Comparison of ENCODE assay signal across 20 cellular contexts in genomic region chrX:123361371-123361770, GRCh38.
DNase-seq lines count a peak whose midpoint lies in the region; ATAC-seq and TF ChIP-seq lines count a peak whose summit lies in the region.
"Had no signal": no experiment of that assay in that cellular context is flagged by ENCODE, and none has a peak within 500 bp of the region (broad histone marks: within the 10 kb centered on the region; RNA-seq: fewer than 3 reads in every experiment).

No MANE protein-coding gene starts in this region.

- no peak overlapping the region for H3K27ac ChIP-seq in GM23338 (ENCODE audit: low read depth)
- H3K27ac ChIP-seq in lower lobe of right lung, result no peak overlapping the region

- intact Hi-C loops in lower lobe of right lung (cut with DNase I), result no loop called here

- no peak overlapping the region for H3K4me2 ChIP-seq in GM23338

- H3K36me3 ChIP-seq in GM23338 (ENCODE audit: insufficient read depth), result no peaks in the 10 kb centered on the region
- no peaks in the 10 kb centered on the region for H3K36me3 ChIP-seq in lower lobe of right lung

- no peaks in the 10 kb centered on the region for H3K9me2 ChIP-seq in GM23338 (ENCODE audit: insufficient read depth)

- no peaks in the 10 kb centered on the region for H3K9me3 Mint-ChIP-seq in GM23338
- no peaks in the 10 kb centered on the region for H3K9me3 Mint-ChIP-seq in activated naive CD4-positive, alpha-beta T cell treated with anti-CD3 and anti-CD28 coated beads, Interleukin-2, amount 50 U/mL, for 72 hours
- H3K9me3 Mint-ChIP-seq: CD4-positive, alpha-beta T cell had no signal

- no peak overlapping the region for H3K27ac Mint-ChIP-seq in GM23338
- H3K27ac Mint-ChIP-seq in activated naive CD4-positive, alpha-beta T cell treated with anti-CD3 and anti-CD28 coated beads, Interleukin-2, amount 50 U/mL, for 72 hours, result no peak overlapping the region
- H3K27ac Mint-ChIP-seq: B cell; CD4-positive, alpha-beta T cell had no signal

- H3K27me3 Mint-ChIP-seq in GM23338 (ENCODE audit: insufficient read depth, low read depth, poor library complexity), result no peaks in the 10 kb centered on the region

- H3K4me1 ChIP-seq in GM23338 (ENCODE audit: insufficient read depth), result peaks cover 6% of the 10 kb centered on the region
- H3K4me1 ChIP-seq in lower lobe of right lung, result no peaks in the 10 kb centered on the region

- no peaks in the 10 kb centered on the region for H3F3A ChIP-seq in GM23338 (replicated peaks; ENCODE audit: low read depth)

- H3K4me1 Mint-ChIP-seq in GM23338, result peaks cover 19% of the 10 kb centered on the region
- H3K4me1 Mint-ChIP-seq: B cell had no signal

- ATAC-seq in GM23338, result no peak
- no peak for ATAC-seq in lower lobe of right lung
- no peak for ATAC-seq in HG02852 (IDR thresholded peaks at IDR 0.05; ENCODE audit: unreplicated experiment)
- no peak for ATAC-seq in HG03342 (IDR thresholded peaks at IDR 0.05; ENCODE audit: unreplicated experiment)
- no peak for ATAC-seq in activated naive CD4-positive, alpha-beta T cell treated with anti-CD3 and anti-CD28 coated beads, Interleukin-2, amount 50 U/mL, for 72 hours
- ATAC-seq: Panc1, SK-N-SH treated with all-trans-retinoic acid at 6 μM for 48 hours had no signal

- H3K4me3 ChIP-seq in GM23338, result no peak overlapping the region
- no peak overlapping the region for H3K4me3 ChIP-seq in lower lobe of right lung

- H3K27me3 ChIP-seq in GM23338 (ENCODE audit: insufficient read depth) (no peaks in the 10 kb centered on the region), lower lobe of right lung (ENCODE audit: low read depth) (no peaks in the 10 kb centered on the region)

- H3K36me3 Mint-ChIP-seq in GM23338 (ENCODE audit: low read depth), result no peaks in the 10 kb centered on the region
- no peaks in the 10 kb centered on the region for H3K36me3 Mint-ChIP-seq in activated naive CD4-positive, alpha-beta T cell treated with anti-CD3 and anti-CD28 coated beads, Interleukin-2, amount 50 U/mL, for 72 hours

- H4K20me1 ChIP-seq in GM23338 (replicated peaks; ENCODE audit: insufficient read depth), result no peaks in the 10 kb centered on the region

- H3K9me3 ChIP-seq in lower lobe of right lung, result no peaks in the 10 kb centered on the region

- no peak overlapping the region for H2AFZ ChIP-seq in GM23338

- no peaks in the 10 kb centered on the region for H3K79me2 ChIP-seq in GM23338 (replicated peaks; ENCODE audit: insufficient read depth)

- no peak overlapping the region for H3K4me3 Mint-ChIP-seq in GM23338
- H3K4me3 Mint-ChIP-seq: B cell; CD4-positive, alpha-beta T cell had no signal

- DNase-seq in GM23338 (ENCODE audit: low spot score) (peak; percentile 5), NCI-H69 (lab: John Stamatoyannopoulos, UW) (peak; percentile 28), astrocyte of the hippocampus (ENCODE audit: low read depth, low spot score) (peak; percentile 76), lower lobe of right lung (peak; percentile 10), NCI-H187 (lab: John Stamatoyannopoulos, UW) (no peak)
- DNase-seq in activated naive CD4-positive, alpha-beta T cell treated with anti-CD3 and anti-CD28 coated beads, Interleukin-2, amount 50 U/mL, for 72 hours (ENCODE audit: low spot score in 2 of 2), result no peak
- DNase-seq: ACHN; CD4-positive, alpha-beta T cell; DMS79; GDM1; GOT3; NCI-H1436; NCI-H2081; NCI-H748 treated with DMSO at 0.1 percent for 48 hours; Right ventricle myocardium superior had no signal

- TF ChIP-seq CTCF in GM23338 (conservative IDR thresholded peaks at IDR 0.05; ENCODE audit: low read depth in 2 of 2) (no peak), lower lobe of right lung (IDR thresholded peaks at IDR 0.05) (no peak)

TF ChIP-seq in GM23338, 12 proteins besides CTCF, POLR2A, EP300 and RAD21 (continues in another document):
- TF ChIP-seq NANOG (IDR thresholded peaks at IDR 0.05; ENCODE audit: borderline replicate concordance) (no peak), POLR2AphosphoS5 (IDR thresholded peaks at IDR 0.05; ENCODE audit: low read depth) (no peak), EZH2phosphoT487 (IDR thresholded peaks at IDR 0.05; ENCODE audit: unreplicated experiment) (no peak), ETS1 (IDR thresholded peaks at IDR 0.05) (no peak), CREB1 (CRISPR knock-in tag; IDR thresholded peaks at IDR 0.05; ENCODE audit: low read depth) (no peak), JUNB (IDR thresholded peaks at IDR 0.05; ENCODE audit: unreplicated experiment) (no peak), EZH2 (IDR thresholded peaks at IDR 0.05; ENCODE audit: low read depth, unreplicated experiment) (no peak), REST (IDR thresholded peaks at IDR 0.05; ENCODE audit: unreplicated experiment) (no peak), STAT1 (IDR thresholded peaks at IDR 0.05; ENCODE audit: unreplicated experiment) (no peak), ZNF114 (CRISPR knock-in tag; IDR thresholded peaks at IDR 0.05) (no peak)

Comparison
In these comparisons a context has a peak if more than half of its experiments do, and no peak if none do; other contexts are left out.
1. DNase-seq: peak in GM23338 (single experiment), NCI-H69 (single experiment), astrocyte of the hippocampus (single experiment) and lower lobe of right lung (single experiment); none in NCI-H187 (0 of 2) and activated naive CD4-positive, alpha-beta T cell treated with anti-CD3 and anti-CD28 coated beads, Interleukin-2, amount 50 U/mL, for 72 hours (0 of 2).